ENCODE assay signal across 11 cellular contexts in genomic region chr5:79697222-79698164, GRCh38. TPM values are rescaled to one million over a fixed set of nuclear protein-coding genes. Genes with fewer than 3 reads are reported as not detected.
DNase-seq lines count a peak whose midpoint lies in the region; ATAC-seq and TF ChIP-seq lines count a peak whose summit lies in the region.
"Had no signal": no experiment of that assay in that cellular context is flagged by ENCODE, and none has a peak within 500 bp of the region (broad histone marks: within the 10 kb centered on the region; RNA-seq: fewer than 3 reads in every experiment).

No MANE protein-coding gene starts in this region.

- H3K27ac ChIP-seq in naive thymus-derived CD4-positive, alpha-beta T cell (ENCODE audit: low read depth, low read length): no peak overlapping the region
- H3K27ac ChIP-seq: thoracic aorta had no signal

- DNase-seq in GM10266 (ENCODE audit: extremely low spot score): peak; percentile 52
- peak; percentile 89 for DNase-seq in MV-4-11 (lab: John Stamatoyannopoulos, UW)
- DNase-seq in choroid plexus epithelial cell (ENCODE audit: low read depth): peak; percentile 54
- DNase-seq in naive thymus-derived CD4-positive, alpha-beta T cell: no peak
- DNase-seq in glomerular visceral epithelial cell (ENCODE audit: extremely low spot score): no peak
- no peak for DNase-seq in activated CD8-positive, alpha-beta memory T cell treated with anti-CD3 and anti-CD28 coated beads for 24 hours
- DNase-seq in activated T-helper 1 cell treated with anti-CD3 and anti-CD28 coated beads, Interleukin-12 subunit alpha, Interleukin-12 subunit beta, Interleukin-2, Interleukin-4 antibody, amounts not matched to agents 30 ng/mL and 10 ng/mL and 1 ng/mL, durations not matched to agents 14 hours and 24 hours and 36 hours (ENCODE audit: low spot score): no peak
- DNase-seq in SW480 (ENCODE audit: low spot score): no peak
- DNase-seq: activated CD4-positive, alpha-beta memory T cell treated with anti-CD3 and anti-CD28 coated beads, Interleukin-2, amount 10 ng/mL, durations not matched to agents 7 days and 5 days; islet precursor cell had no signal

- POLR2A ChIA-PET in naive thymus-derived CD4-positive, alpha-beta T cell (lab: Charles Lee): no interaction called here

- no peaks in the 10 kb centered on the region for H3K36me3 ChIP-seq in naive thymus-derived CD4-positive, alpha-beta T cell (ENCODE audit: control insufficient read depth in 2 of 3, insufficient read depth in 3 of 3, low read length in 3 of 3)
- H3K36me3 ChIP-seq: thoracic aorta had no signal

- no peaks in the 10 kb centered on the region for H3K9me3 ChIP-seq in naive thymus-derived CD4-positive, alpha-beta T cell (ENCODE audit: control insufficient read depth in 2 of 3, low read length in 3 of 3)
- H3K9me3 ChIP-seq: thoracic aorta had no signal

- ATAC-seq in naive thymus-derived CD4-positive, alpha-beta T cell: peak; percentile 54

- no peak for TF ChIP-seq CTCF in GM10266 (IDR thresholded peaks at IDR 0.05; ENCODE audit: control insufficient read depth, insufficient read depth, low read depth, missing control alignments)
- no peak for TF ChIP-seq CTCF in choroid plexus epithelial cell (conservative IDR thresholded peaks at IDR 0.05; ENCODE audit: low read depth, low read length)

- no peaks in the 10 kb centered on the region for H3K4me1 ChIP-seq in naive thymus-derived CD4-positive, alpha-beta T cell (ENCODE audit: control insufficient read depth in 2 of 2, insufficient read depth in 2 of 2, low read length in 2 of 2)

- no peaks in the 10 kb centered on the region for H3K36me3 Mint-ChIP-seq in naive thymus-derived CD4-positive, alpha-beta T cell
- no peaks in the 10 kb centered on the region for H3K36me3 Mint-ChIP-seq in activated T-helper 1 cell treated with anti-CD3 and anti-CD28 coated beads, Interleukin-12 subunit alpha, Interleukin-12 subunit beta, Interleukin-2, Interleukin-4 antibody, amounts not matched to agents 30 ng/mL and 10 ng/mL and 1 ng/mL, durations not matched to agents 14 hours and 24 hours and 36 hours (ENCODE audit: low read depth)

- CTCF ChIA-PET in naive thymus-derived CD4-positive, alpha-beta T cell (lab: Charles Lee): interaction anchor here (0.6 to 0.7 kb wide), 2 partner anchors 368 to 706 kb away, joined by 3 to 5 read pairs; no protein-coding TSS in a partner anchor

- no peaks in the 10 kb centered on the region for H3K9me3 Mint-ChIP-seq in naive thymus-derived CD4-positive, alpha-beta T cell
- H3K9me3 Mint-ChIP-seq in activated T-helper 1 cell treated with anti-CD3 and anti-CD28 coated beads, Interleukin-12 subunit alpha, Interleukin-12 subunit beta, Interleukin-2, Interleukin-4 antibody, amounts not matched to agents 30 ng/mL and 10 ng/mL and 1 ng/mL, durations not matched to agents 14 hours and 24 hours and 36 hours: no peaks in the 10 kb centered on the region
- H3K9me3 Mint-ChIP-seq: activated CD4-positive, alpha-beta memory T cell treated with anti-CD3 and anti-CD28 coated beads, Interleukin-2, amount 10 ng/mL, durations not matched to agents 7 days and 5 days had no signal

- H3K4me3 ChIP-seq in choroid plexus epithelial cell (ENCODE audit: low read depth, low read length): no peak overlapping the region
- no peak overlapping the region for H3K4me3 ChIP-seq in naive thymus-derived CD4-positive, alpha-beta T cell (ENCODE audit: low read length)
- H3K4me3 ChIP-seq: thoracic aorta had no signal

- intact Hi-C loops in naive thymus-derived CD4-positive, alpha-beta T cell (cut with micrococcal nuclease): no loop called here
- intact Hi-C loops in activated T-helper 1 cell treated with anti-CD3 and anti-CD28 coated beads, Interleukin-12 subunit alpha, Interleukin-12 subunit beta, Interleukin-2, Interleukin-4 antibody, amounts not matched to agents 30 ng/mL and 10 ng/mL and 1 ng/mL, durations not matched to agents 14 hours and 24 hours and 36 hours (cut with micrococcal nuclease): no loop called here

- H3K27ac Mint-ChIP-seq in naive thymus-derived CD4-positive, alpha-beta T cell: no peak overlapping the region
- H3K27ac Mint-ChIP-seq in activated T-helper 1 cell treated with anti-CD3 and anti-CD28 coated beads, Interleukin-12 subunit alpha, Interleukin-12 subunit beta, Interleukin-2, Interleukin-4 antibody, amounts not matched to agents 30 ng/mL and 10 ng/mL and 1 ng/mL, durations not matched to agents 14 hours and 24 hours and 36 hours: no peak overlapping the region
- H3K27ac Mint-ChIP-seq: activated CD4-positive, alpha-beta memory T cell treated with anti-CD3 and anti-CD28 coated beads, Interleukin-2, amount 10 ng/mL, durations not matched to agents 7 days and 5 days had no signal

- no peak overlapping the region for H3K4me3 Mint-ChIP-seq in naive thymus-derived CD4-positive, alpha-beta T cell
- H3K4me3 Mint-ChIP-seq in activated T-helper 1 cell treated with anti-CD3 and anti-CD28 coated beads, Interleukin-12 subunit alpha, Interleukin-12 subunit beta, Interleukin-2, Interleukin-4 antibody, amounts not matched to agents 30 ng/mL and 10 ng/mL and 1 ng/mL, durations not matched to agents 14 hours and 24 hours and 36 hours: no peak overlapping the region
- H3K4me3 Mint-ChIP-seq: activated CD4-positive, alpha-beta memory T cell treated with anti-CD3 and anti-CD28 coated beads, Interleukin-2, amount 10 ng/mL, durations not matched to agents 7 days and 5 days had no signal

- peaks cover 0 to 14% (median 0%) of the 10 kb centered on the region in 7 donors for H3K4me1 Mint-ChIP-seq in naive thymus-derived CD4-positive, alpha-beta T cell
- H3K4me1 Mint-ChIP-seq in activated T-helper 1 cell treated with anti-CD3 and anti-CD28 coated beads, Interleukin-12 subunit alpha, Interleukin-12 subunit beta, Interleukin-2, Interleukin-4 antibody, amounts not matched to agents 30 ng/mL and 10 ng/mL and 1 ng/mL, durations not matched to agents 14 hours and 24 hours and 36 hours (ENCODE audit: low read depth): peaks cover 22% of the 10 kb centered on the region

- H3K27me3 Mint-ChIP-seq in naive thymus-derived CD4-positive, alpha-beta T cell: no peaks in the 10 kb centered on the region
- H3K27me3 Mint-ChIP-seq in activated T-helper 1 cell treated with anti-CD3 and anti-CD28 coated beads, Interleukin-12 subunit alpha, Interleukin-12 subunit beta, Interleukin-2, Interleukin-4 antibody, amounts not matched to agents 30 ng/mL and 10 ng/mL and 1 ng/mL, durations not matched to agents 14 hours and 24 hours and 36 hours (ENCODE audit: insufficient read depth): peaks cover 2% of the 10 kb centered on the region

- H3K27me3 ChIP-seq in naive thymus-derived CD4-positive, alpha-beta T cell (ENCODE audit: control insufficient read depth in 2 of 2, insufficient read depth in 2 of 2, low read length in 2 of 2): no peaks in the 10 kb centered on the region

RNA-seq across cellular contexts. Expression of gene CMYA5, which starts 7.9 kb away (rescaled TPM):
- under 1 TPM; 0.11 to 0.27 (median 0.15) TPM for total RNA-seq in naive thymus-derived CD4-positive, alpha-beta T cell
- polyA plus RNA-seq in naive thymus-derived CD4-positive, alpha-beta T cell: under 1 TPM in 1 of 2 donors, not detected in 1; 0.08 TPM
- total RNA-seq in activated T-helper 1 cell treated with anti-CD3 and anti-CD28 coated beads, Interleukin-12 subunit alpha, Interleukin-12 subunit beta, Interleukin-2, Interleukin-4 antibody, amounts not matched to agents 30 ng/mL and 10 ng/mL and 1 ng/mL, durations not matched to agents 14 hours and 24 hours and 36 hours: 0.10 and 0.15 TPM in 2 replicates

Comparison
In these comparisons a context has a peak if more than half of its experiments do, and no peak if none do; other contexts are left out.
1. DNase-seq: peak in GM10266 (single experiment), MV-4-11 (single experiment) and choroid plexus epithelial cell (single experiment); none in naive thymus-derived CD4-positive, alpha-beta T cell (0 of 9), glomerular visceral epithelial cell (single experiment), activated CD8-positive, alpha-beta memory T cell treated with anti-CD3 and anti-CD28 coated beads for 24 hours (single experiment), activated T-helper 1 cell treated with anti-CD3 and anti-CD28 coated beads, Interleukin-12 subunit alpha, Interleukin-12 subunit beta, Interleukin-2, Interleukin-4 antibody, amounts not matched to agents 30 ng/mL and 10 ng/mL and 1 ng/mL, durations not matched to agents 14 hours and 24 hours and 36 hours (single experiment) and SW480 (single experiment).